In the genomic region with DNA sequence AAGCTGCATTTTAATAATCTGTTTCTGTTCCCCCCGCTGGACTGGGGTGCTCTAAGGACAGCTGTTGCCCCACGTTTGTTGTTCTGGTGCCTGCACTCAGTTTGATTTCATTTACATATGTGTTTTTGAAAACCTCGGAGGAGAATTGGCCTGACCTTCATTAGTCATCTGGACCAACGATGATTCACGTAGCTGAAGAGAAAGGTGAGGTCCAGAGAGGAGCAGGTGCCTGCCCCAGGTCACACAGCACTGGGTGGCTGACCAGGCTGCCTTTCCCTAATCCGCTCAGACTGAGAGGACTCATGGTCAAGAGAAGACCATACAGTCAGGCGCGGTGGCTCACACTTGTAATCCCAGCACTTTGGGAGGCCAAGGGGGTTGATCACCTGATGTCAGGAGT, we compare ENCODE assay signal across 13 cellular contexts. TPM values are rescaled to one million over a fixed set of nuclear protein-coding genes. Genes with fewer than 3 reads are reported as not detected.
DNase-seq lines count a peak whose midpoint lies in the region; ATAC-seq and TF ChIP-seq lines count a peak whose summit lies in the region.
"Had no signal": no experiment of that assay in that cellular context is flagged by ENCODE, and none has a peak within 500 bp of the region (broad histone marks: within the 10 kb centered on the region; RNA-seq: fewer than 3 reads in every experiment).

No MANE protein-coding gene starts in this region.

- dilution Hi-C loops in mammary epithelial cell (cut with HindIII; ENCODE audit: low sequenced_read_pairs) = loop anchor here (5.0 kb wide), 2 partner anchors 43 to 77 kb away; no protein-coding TSS in a partner anchor

- POLR2A ChIA-PET in AG04450 (lab: Yijun Ruan, JAX) = interaction anchor here (2.7 kb wide), 1 partner anchor 25 kb away, joined by 12 read pairs; the partner anchor contains the start of gene PMM1

- H3K4me1 ChIP-seq in mammary epithelial cell (ENCODE audit: insufficient read depth, low read length) (peaks cover 15% of the 10 kb centered on the region), ovary (ENCODE audit: insufficient read depth) (peaks cover 32% of the 10 kb centered on the region), psoas muscle (peaks cover 3% of the 10 kb centered on the region), suprapubic skin (no peaks in the 10 kb centered on the region)

- no peak overlapping the region for H3K4me2 ChIP-seq in mammary epithelial cell (ENCODE audit: insufficient read depth, low read depth, low read length)
- H3K4me2 ChIP-seq: neural progenitor cell had no signal

- no peak overlapping the region for H3K9ac ChIP-seq in mammary epithelial cell (ENCODE audit: insufficient read depth, low read length)
- H3K9ac ChIP-seq: neural progenitor cell had no signal

- H3K27me3 ChIP-seq in AG04450 (ENCODE audit: control insufficient read depth, insufficient read depth, low read length) = no peaks in the 10 kb centered on the region
- H3K27me3 ChIP-seq in mammary epithelial cell (ENCODE audit: insufficient read depth, low read length) = no peaks in the 10 kb centered on the region
- no peaks in the 10 kb centered on the region for H3K27me3 ChIP-seq in ovary
- H3K27me3 ChIP-seq in psoas muscle (ENCODE audit: insufficient read depth in 3 of 3, low read length in 2 of 3) = peaks cover 0 to 6% (median 3%) of the 10 kb centered on the region in 3 donors
- H3K27me3 ChIP-seq in suprapubic skin = peaks cover 12% of the 10 kb centered on the region
- H3K27me3 ChIP-seq: neural progenitor cell had no signal

- no peak for TF ChIP-seq CTCF in AG04450 (IDR thresholded peaks at IDR 0.05; ENCODE audit: low read depth, low read length)
- no peak for TF ChIP-seq CTCF in mammary epithelial cell (conservative IDR thresholded peaks at IDR 0.05 in 1 of 2, IDR thresholded peaks at IDR 0.05 in 1 of 2; ENCODE audit: extremely low read depth in 1 of 2, insufficient read depth in 1 of 2, low read depth in 1 of 2, low read length in 2 of 2)
- TF ChIP-seq CTCF in ovary (IDR thresholded peaks at IDR 0.05) = no peak
- TF ChIP-seq CTCF in psoas muscle (IDR thresholded peaks at IDR 0.05) = no peak
- no peak for TF ChIP-seq CTCF in suprapubic skin (IDR thresholded peaks at IDR 0.05)

- no peaks in the 10 kb centered on the region for H4K20me1 ChIP-seq in mammary epithelial cell (ENCODE audit: insufficient read depth, low read length)

- in situ Hi-C loops in mammary epithelial cell (cut with MboI; ENCODE audit: low sequenced_read_pairs in 2 of 2) = no loop called here

- intact Hi-C loops in mammary epithelial cell (cut with micrococcal nuclease) = no loop called here
- intact Hi-C loops in ovary (cut with DNase I) = no loop called here
- intact Hi-C loops in psoas muscle (cut with DNase I) = no loop called here

- TF ChIP-seq EP300 in ovary (IDR thresholded peaks at IDR 0.05) (no peak), suprapubic skin (IDR thresholded peaks at IDR 0.05) (no peak)

- H3K79me2 ChIP-seq in mammary epithelial cell (ENCODE audit: insufficient read depth, low read length) = no peaks in the 10 kb centered on the region

- no peaks in the 10 kb centered on the region for H3K36me3 ChIP-seq in mammary epithelial cell (ENCODE audit: insufficient read depth, low read length)
- H3K36me3 ChIP-seq in ovary = no peaks in the 10 kb centered on the region
- no peaks in the 10 kb centered on the region for H3K36me3 ChIP-seq in psoas muscle (ENCODE audit: insufficient read depth in 1 of 2, low read depth in 1 of 2)
- H3K36me3 ChIP-seq in suprapubic skin = no peaks in the 10 kb centered on the region
- H3K36me3 ChIP-seq: neural progenitor cell had no signal

- no peak for ATAC-seq in psoas muscle

- H3K27ac ChIP-seq in AG04450 (ENCODE audit: low read depth, low read length) (peak overlapping the region; percentile 94), mammary epithelial cell (ENCODE audit: insufficient read depth, low read depth, low read length) (no peak overlapping the region), ovary (peak overlapping the region; percentile 77 to 98), psoas muscle (no peak overlapping the region), suprapubic skin (no peak overlapping the region)
- H3K27ac ChIP-seq: neural progenitor cell had no signal

- WGBS in mammary epithelial cell (ENCODE audit: low coverage, missing lambda C conversion rate) = 89% methylated on average over 6 of the region's 8 CpGs
- 57 to 74% (median 64%) methylated on average over 8 of the region's 8 CpGs for WGBS in ovary, 3 donors
- 81 to 84% (median 81%) methylated on average over 8 of the region's 8 CpGs for WGBS in psoas muscle, 3 donors
- WGBS in suprapubic skin = 83% methylated on average over 8 of the region's 8 CpGs

- TF ChIP-seq POLR2A in ovary (IDR thresholded peaks at IDR 0.05) = no peak
- TF ChIP-seq POLR2A in suprapubic skin (IDR thresholded peaks at IDR 0.05) = no peak

- no peak overlapping the region for H2AFZ ChIP-seq in mammary epithelial cell (ENCODE audit: low read depth, low read length)
- H2AFZ ChIP-seq: neural progenitor cell had no signal

- CTCF ChIA-PET in AG04450 (lab: Charles Lee) (no interaction called here), mammary epithelial cell (lab: Charles Lee; ENCODE audit: low non-redundant PET) (no interaction called here)

- DNase-seq in AG04450 (ENCODE audit: low read depth, low spot score) = no peak
- peak; percentile 72 for DNase-seq in M059J (ENCODE audit: low read depth)
- DNase-seq in mammary epithelial cell = peak; percentile 23
- peak in 1 of 5 donors; percentile 43 for DNase-seq in ovary
- DNase-seq in glomerular visceral epithelial cell (ENCODE audit: extremely low spot score) = no peak
- DNase-seq in NCI-H1105 (lab: John Stamatoyannopoulos, UW) = no peak
- no peak for DNase-seq in psoas muscle
- DNase-seq in suprapubic skin (ENCODE audit: low spot score in 2 of 2) = no peak
- DNase-seq: activated naive CD4-positive, alpha-beta T cell treated with Interleukin-2 at 50 U/mL for 16 hours; effector memory CD4-positive, alpha-beta T cell; H7; mesendoderm had no signal

- H3K9me3 ChIP-seq in AG04450 (ENCODE audit: control insufficient read depth, insufficient read depth, low read length) (no peaks in the 10 kb centered on the region), mammary epithelial cell (replicated peaks; ENCODE audit: insufficient read depth, low read length) (no peaks in the 10 kb centered on the region), ovary (no peaks in the 10 kb centered on the region), psoas muscle (no peaks in the 10 kb centered on the region), suprapubic skin (no peaks in the 10 kb centered on the region)

- BruUV-seq in mammary epithelial cell (replicated peaks; lab: Mats Ljungman, UMichigan) = no TSS peak

- no peak overlapping the region for H3K4me3 ChIP-seq in AG04450 (ENCODE audit: low read depth, low read length)
- H3K4me3 ChIP-seq in mammary epithelial cell (replicated peaks in 1 of 3; ENCODE audit: insufficient read depth in 1 of 3, low read depth in 2 of 3, low read length in 3 of 3) = no peak overlapping the region
- H3K4me3 ChIP-seq in ovary = no peak overlapping the region
- H3K4me3 ChIP-seq in psoas muscle = no peak overlapping the region
- H3K4me3 ChIP-seq in suprapubic skin = no peak overlapping the region
- H3K4me3 ChIP-seq: neural progenitor cell had no signal

RNA-seq across cellular contexts. Expression of gene CSDC2, which starts 3.8 kb away (rescaled TPM):
- 12.4 and 21.2 TPM in 2 replicates for polyA plus RNA-seq in AG04450 (2011; rRNA removed)
- polyA minus RNA-seq in AG04450 (2011; rRNA and poly(A)+ RNA removed) = 5.6 and 9.4 TPM in 2 replicates
- total RNA-seq in M059J (2014; rRNA removed; shearing (Covaris generic)) = 0.25 TPM in 1 of 2 replicates, not detected in the other
- total RNA-seq in mammary epithelial cell = 1 to 10 TPM in 1 of 2 donors, under 1 TPM in 1; 0.09 to 1.0 TPM
- polyA plus RNA-seq in mammary epithelial cell = not detected
- not detected for polyA minus RNA-seq in mammary epithelial cell
- total RNA-seq in ovary = 100 to 1,000 TPM in 4 of 7 donors, 10 to 100 TPM in 3; 56.9 to 209 (median 101) TPM
- polyA plus RNA-seq in ovary = 100 to 1,000 TPM in 1 of 2 donors, 1 to 10 TPM in 1; 2.5 to 151 TPM
- total RNA-seq in psoas muscle = 1 to 10 TPM in 1 of 4 donors, under 1 TPM in 3; 0.27 to 1.1 (median 0.77) TPM
- under 1 TPM; 0.60 to 0.69 (median 0.66) TPM for polyA plus RNA-seq in psoas muscle
- total RNA-seq in suprapubic skin = 1 to 10 TPM in 2 of 4 donors, under 1 TPM in 2; 0.40 to 2.6 (median 0.82) TPM

RNA-seq across cellular contexts. Expression of gene POLR3H, which starts 20.3 kb away (rescaled TPM):
- polyA plus RNA-seq in AG04450 (2011; rRNA removed) (36.3 and 41.1 TPM in 2 replicates), mammary epithelial cell (57.3 TPM), ovary (10 to 100 TPM; 15.7 to 34.1 TPM), psoas muscle (10 to 100 TPM; 17.1 to 28.6 (median 17.2) TPM)
- 26.7 and 28.1 TPM in 2 replicates for polyA minus RNA-seq in AG04450 (2011; rRNA and poly(A)+ RNA removed)
- 21.5 and 22.5 TPM in 2 replicates for total RNA-seq in M059J (2014; rRNA removed; shearing (Covaris generic))
- total RNA-seq in mammary epithelial cell (10 to 100 TPM; 17.2 to 47.0 TPM), ovary (10 to 100 TPM; 17.2 to 84.6 (median 52.9) TPM), psoas muscle (10 to 100 TPM; 13.1 to 23.2 (median 18.5) TPM), suprapubic skin (10 to 100 TPM; 18.5 to 32.7 (median 23.5) TPM)
- 72.2 TPM for polyA minus RNA-seq in mammary epithelial cell

RNA-seq across cellular contexts. Expression of gene PMM1, which starts 25.1 kb away (rescaled TPM):
- polyA plus RNA-seq in AG04450 (2011; rRNA removed) (60.7 and 72.5 TPM in 2 replicates), mammary epithelial cell (62.8 TPM), ovary (10 to 100 TPM; 19.9 to 76.6 TPM), psoas muscle (10 to 100 TPM; 10.3 to 14.5 (median 13.2) TPM)
- 30.2 and 44.4 TPM in 2 replicates for polyA minus RNA-seq in AG04450 (2011; rRNA and poly(A)+ RNA removed)
- total RNA-seq in M059J (2014; rRNA removed; shearing (Covaris generic)) = 13.4 and 15.8 TPM in 2 replicates
- total RNA-seq in mammary epithelial cell (10 to 100 TPM; 21.2 to 44.8 TPM), ovary (10 to 100 TPM; 40.5 to 68.6 (median 55.7) TPM), psoas muscle (10 to 100 TPM in 2 of 4 donors, 1 to 10 TPM in 2; 7.3 to 12.2 (median 9.2) TPM), suprapubic skin (10 to 100 TPM; 35.7 to 48.5 (median 40.8) TPM)
- polyA minus RNA-seq in mammary epithelial cell = 21.9 TPM

RNA-seq across cellular contexts. Expression of gene DESI1, which starts 56.3 kb away (rescaled TPM):
- 22.3 and 23.8 TPM in 2 replicates for polyA plus RNA-seq in AG04450 (2011; rRNA removed)
- polyA minus RNA-seq in AG04450 (2011; rRNA and poly(A)+ RNA removed) = 22.8 and 28.2 TPM in 2 replicates
- total RNA-seq in M059J (2014; rRNA removed; shearing (Covaris generic)) = 20.0 and 26.0 TPM in 2 replicates
- total RNA-seq in mammary epithelial cell = 10 to 100 TPM; 40.2 to 66.8 TPM
- polyA plus RNA-seq in mammary epithelial cell = 38.1 TPM
- 50.3 TPM for polyA minus RNA-seq in mammary epithelial cell
- 10 to 100 TPM; 15.4 to 34.5 (median 22.8) TPM for total RNA-seq in ovary
- 10 to 100 TPM; 10.8 to 26.9 TPM for polyA plus RNA-seq in ovary
- total RNA-seq in psoas muscle = 10 to 100 TPM; 17.5 to 27.6 (median 23.2) TPM
- polyA plus RNA-seq in psoas muscle = 10 to 100 TPM; 14.7 to 23.3 (median 18.9) TPM
- total RNA-seq in suprapubic skin = 10 to 100 TPM; 25.6 to 32.9 (median 27.9) TPM

RNA-seq across cellular contexts. Expression of gene XRCC6, which starts 56.5 kb away (rescaled TPM):
- polyA plus RNA-seq in AG04450 (2011; rRNA removed) = 149 and 196 TPM in 2 replicates
- polyA minus RNA-seq in AG04450 (2011; rRNA and poly(A)+ RNA removed) = 128 and 134 TPM in 2 replicates
- 392 and 397 TPM in 2 replicates for total RNA-seq in M059J (2014; rRNA removed; shearing (Covaris generic))
- total RNA-seq in mammary epithelial cell = 100 to 1,000 TPM; 223 to 263 TPM
- 191 TPM for polyA plus RNA-seq in mammary epithelial cell
- polyA minus RNA-seq in mammary epithelial cell = 333 TPM
- 100 to 1,000 TPM; 147 to 239 (median 200) TPM for total RNA-seq in ovary
- polyA plus RNA-seq in ovary = 100 to 1,000 TPM; 165 to 380 TPM
- 100 to 1,000 TPM; 185 to 252 (median 217) TPM for total RNA-seq in psoas muscle
- 100 to 1,000 TPM; 156 to 291 (median 259) TPM for polyA plus RNA-seq in psoas muscle
- 100 to 1,000 TPM; 131 to 194 (median 182) TPM for total RNA-seq in suprapubic skin

Comparison
In these comparisons a context has a peak if more than half of its experiments do, and no peak if none do; other contexts are left out.
1. DNase-seq: peak in M059J (single experiment) and mammary epithelial cell (single experiment); none in AG04450 (single experiment), glomerular visceral epithelial cell (single experiment), NCI-H1105 (single experiment), psoas muscle (0 of 2) and suprapubic skin (0 of 2).
2. H3K27ac ChIP-seq: peak in AG04450 (single experiment) and ovary (2 of 2); none in mammary epithelial cell (single experiment), psoas muscle (single experiment) and suprapubic skin (single experiment).
3. RNA of gene CSDC2, which starts 3.8 kb away (total RNA-seq): 56.9 to 209 TPM in ovary; 0.40 to 2.6 TPM in suprapubic skin, 0.09 to 1.0 TPM in mammary epithelial cell, 0.27 to 1.1 TPM in psoas muscle and 0.25 TPM in M059J; every median in the first group is over 10 times any median in the second.